In the genomic region with DNA sequence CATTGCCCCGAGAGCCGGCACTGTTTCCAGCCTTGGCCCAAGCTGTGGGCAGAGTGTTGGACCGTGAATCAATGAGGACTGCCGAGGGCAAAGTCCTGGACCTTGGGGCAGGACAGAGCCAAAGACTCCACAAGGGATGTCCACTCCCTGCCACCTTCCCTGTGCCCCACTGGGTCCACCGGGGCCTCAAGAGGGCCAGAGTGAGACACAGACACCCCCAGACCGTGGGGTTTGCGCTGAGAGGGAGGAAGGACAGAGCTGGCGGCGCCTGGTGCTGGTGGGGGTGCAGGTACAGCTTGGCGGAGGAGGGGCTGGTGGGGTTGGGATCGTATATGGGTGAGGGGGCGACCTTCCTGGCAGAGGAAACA, we compare ENCODE assay signal across 8 cellular contexts. TPM values are rescaled to one million over a fixed set of nuclear protein-coding genes. Genes with fewer than 3 reads are reported as not detected.
DNase-seq lines count a peak whose midpoint lies in the region; ATAC-seq and TF ChIP-seq lines count a peak whose summit lies in the region.

No MANE protein-coding gene starts in this region.

- H3K4me3 Mint-ChIP-seq in activated naive CD8-positive, alpha-beta T cell: peak overlapping the region; percentile 87

- H3K27me3 ChIP-seq in spleen (replicated peaks in 1 of 7): peaks cover 0 to 12% (median 0%) of the 10 kb centered on the region in 7 donors

- no peaks in the 10 kb centered on the region for H3K36me3 Mint-ChIP-seq in activated naive CD8-positive, alpha-beta T cell

- H3K9me3 Mint-ChIP-seq in activated naive CD8-positive, alpha-beta T cell (ENCODE audit: low read depth): no peaks in the 10 kb centered on the region

- H3K9me3 ChIP-seq in HEK293 (ENCODE audit: control insufficient read depth, insufficient read depth, low read depth, low read length) (no peaks in the 10 kb centered on the region), spleen (no peaks in the 10 kb centered on the region)

- peaks cover 18% of the 10 kb centered on the region for H3K4me1 Mint-ChIP-seq in activated naive CD8-positive, alpha-beta T cell (ENCODE audit: low read depth)

- H3K36me3 ChIP-seq in HEK293 (ENCODE audit: control insufficient read depth in 2 of 2, insufficient read depth in 1 of 2, low read length in 2 of 2) (peaks cover 0 to 3% of the 10 kb centered on the region in 2 experiments; a peak in 1 of 3 replicates), spleen (peaks cover 0 to 36% (median 4%) of the 10 kb centered on the region in 6 donors)

- no peaks in the 10 kb centered on the region for H3K27me3 Mint-ChIP-seq in activated naive CD8-positive, alpha-beta T cell

- H3K4me3 ChIP-seq in HEK293 (ENCODE audit: low read depth, low read length) (no peak overlapping the region; the same call in 1 of the 2 replicates), iPS-11a (ENCODE audit: low read depth, low read length) (peak overlapping the region; percentile 70), spleen (peak overlapping the region in 7 of 8 donors; percentile 39 to 84 (median 63))

- no peak for ATAC-seq in HG03457 (IDR thresholded peaks at IDR 0.05; ENCODE audit: unreplicated experiment)

- intact Hi-C loops in spleen (cut with DNase I; ENCODE audit: low total_unique reads): no loop called here

- CTCF ChIA-PET in HEK293 (lab: Yijun Ruan, JAX): interaction anchor here (0.7 to 5.1 kb wide), 4 partner anchors 46 to 145 kb away, joined by 3 to 52 read pairs (median 4); no protein-coding TSS in a partner anchor

- POLR2A ChIA-PET in HEK293 (lab: Yijun Ruan, JAX): interaction anchor here (0.5 to 1.3 kb wide), 6 partner anchors 9 to 184 kb away, joined by 3 to 6 read pairs (median 3); partner anchors contain the start of genes JUND and MAST3

- DNase-seq in spleen (no peak), NCI-H82 (lab: John Stamatoyannopoulos, UW) (no peak), NCI-H526 (lab: John Stamatoyannopoulos, UW) (no peak), GOT3 (lab: John Stamatoyannopoulos, UW) (no peak)

- no peak for TF ChIP-seq POLR2A in spleen (IDR thresholded peaks at IDR 0.05)

- H3K27ac ChIP-seq in HEK293 (ENCODE audit: extremely low read depth, low read depth, low read length): no peak overlapping the region
- peak overlapping the region; percentile 32 to 98 (median 88) for H3K27ac ChIP-seq in spleen

- H3K4me1 ChIP-seq in HEK293 (ENCODE audit: control insufficient read depth, insufficient read depth, low read length) (peaks cover 3% of the 10 kb centered on the region; the same call in 1 of the 2 replicates), spleen (peaks cover 20 to 98% (median 68%) of the 10 kb centered on the region in 6 donors)

- WGBS in spleen, 5 donors: 53 to 59% (median 54%) methylated on average over 11 to 12 of the region's 12 CpGs

- TF ChIP-seq CTCF in HEK293 (tag by site-specific recombination; IDR thresholded peaks at IDR 0.05) (no peak), spleen (IDR thresholded peaks at IDR 0.05 in 8 of 11, conservative IDR thresholded peaks at IDR 0.05 in 3 of 11) (no peak)

- no peak overlapping the region for H3K27ac Mint-ChIP-seq in activated naive CD8-positive, alpha-beta T cell

TF ChIP-seq in HEK293, 187 proteins besides CTCF, POLR2A, EP300 and RAD21:
- no peak for TF ChIP-seq YY1 (tag by site-specific recombination; IDR thresholded peaks at IDR 0.05)
- no peak for TF ChIP-seq MYNN (tag by site-specific recombination; IDR thresholded peaks at IDR 0.05; ENCODE audit: borderline replicate concordance)
- TF ChIP-seq, protein P1, sequence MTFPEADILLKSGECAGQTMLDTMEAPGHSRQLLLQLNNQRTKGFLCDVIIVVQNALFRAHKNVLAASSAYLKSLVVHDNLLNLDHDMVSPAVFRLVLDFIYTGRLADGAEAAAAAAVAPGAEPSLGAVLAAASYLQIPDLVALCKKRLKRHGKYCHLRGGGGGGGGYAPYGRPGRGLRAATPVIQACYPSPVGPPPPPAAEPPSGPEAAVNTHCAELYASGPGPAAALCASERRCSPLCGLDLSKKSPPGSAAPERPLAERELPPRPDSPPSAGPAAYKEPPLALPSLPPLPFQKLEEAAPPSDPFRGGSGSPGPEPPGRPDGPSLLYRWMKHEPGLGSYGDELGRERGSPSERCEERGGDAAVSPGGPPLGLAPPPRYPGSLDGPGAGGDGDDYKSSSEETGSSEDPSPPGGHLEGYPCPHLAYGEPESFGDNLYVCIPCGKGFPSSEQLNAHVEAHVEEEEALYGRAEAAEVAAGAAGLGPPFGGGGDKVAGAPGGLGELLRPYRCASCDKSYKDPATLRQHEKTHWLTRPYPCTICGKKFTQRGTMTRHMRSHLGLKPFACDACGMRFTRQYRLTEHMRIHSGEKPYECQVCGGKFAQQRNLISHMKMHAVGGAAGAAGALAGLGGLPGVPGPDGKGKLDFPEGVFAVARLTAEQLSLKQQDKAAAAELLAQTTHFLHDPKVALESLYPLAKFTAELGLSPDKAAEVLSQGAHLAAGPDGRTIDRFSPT (tag by site-specific recombination; IDR thresholded peaks at IDR 0.05): peak; percentile 66
- peak; percentile 33; the same call in 1 of the 2 replicates for TF ChIP-seq ZBTB48 (tag by site-specific recombination; IDR thresholded peaks at IDR 0.05)
- TF ChIP-seq ZNF24 (tag by site-specific recombination; IDR thresholded peaks at IDR 0.05): no peak
- 0 out of 2 replicates have a peak, but pooled peaks have one; percentile 12 for TF ChIP-seq ZIC2 (tag by site-specific recombination; IDR thresholded peaks at IDR 0.05)
- TF ChIP-seq ZNF223 (tag by site-specific recombination; IDR thresholded peaks at IDR 0.05): 0 out of 2 replicates have a peak, but pooled peaks have one; percentile 57
- no peak for TF ChIP-seq ZNF2 (tag by site-specific recombination; IDR thresholded peaks at IDR 0.05)
- 0 out of 2 replicates have a peak, but pooled peaks have one; percentile 46 for TF ChIP-seq EGR2 (tag by site-specific recombination; IDR thresholded peaks at IDR 0.05; ENCODE audit: low read depth)
- TF ChIP-seq SP2 (tag by site-specific recombination; IDR thresholded peaks at IDR 0.05): no peak
- TF ChIP-seq ZFHX2 (tag by site-specific recombination; conservative IDR thresholded peaks at IDR 0.05): 0 out of 2 replicates have a peak, but pooled peaks have one; percentile 16
- TF ChIP-seq ZNF214 (tag by site-specific recombination; IDR thresholded peaks at IDR 0.05; ENCODE audit: borderline replicate concordance): no peak
TF ChIP-seq in HEK293: peak in this region for 6.

RNA-seq across cellular contexts. Expression of gene MAST3, which starts 11.8 kb away (rescaled TPM):
- total RNA-seq in spleen: 10 to 100 TPM; 31.3 to 52.7 (median 39.4) TPM
- polyA plus RNA-seq in spleen: 10 to 100 TPM in 2 of 3 donors, 1 to 10 TPM in 1; 8.9 to 17.1 (median 16.1) TPM

RNA-seq across cellular contexts. Expression of gene IL12RB1, which starts 22.6 kb away (rescaled TPM):
- 10 to 100 TPM; 19.7 to 31.6 (median 25.3) TPM for total RNA-seq in spleen
- polyA plus RNA-seq in spleen: 10 to 100 TPM in 2 of 3 donors, 1 to 10 TPM in 1; 9.9 to 21.5 (median 14.8) TPM

RNA-seq across cellular contexts. Expression of gene PIK3R2, which starts 43.6 kb away (rescaled TPM):
- total RNA-seq in spleen: 10 to 100 TPM in 6 of 7 donors, 1 to 10 TPM in 1; 6.6 to 22.7 (median 16.3) TPM
- 1 to 10 TPM; 4.2 to 5.1 (median 4.9) TPM for polyA plus RNA-seq in spleen
